ENCODE assay signal across 18 cellular contexts in genomic region chr2:88843061-88843460, GRCh38.
"Had no signal": no experiment of that assay in that cellular context is flagged by ENCODE, and none has a peak within 500 bp of the region (broad histone marks: within the 10 kb centered on the region; RNA-seq: fewer than 3 reads in every experiment).

No MANE protein-coding gene starts in this region.

- H3K36me3 Mint-ChIP-seq: activated naive CD4-positive, alpha-beta T cell treated with anti-CD3 and anti-CD28 coated beads, Interleukin-2, amount 50 U/mL, for 72 hours; mesothelial cell of epicardium had no signal

- H3K4me1 Mint-ChIP-seq: mesothelial cell of epicardium had no signal

- ATAC-seq: activated CD4-positive, CD25-positive, alpha-beta regulatory T cell treated with anti-CD3 and anti-CD28 coated beads, Interleukin-2, amount 50 U/mL, for 24 hours; activated naive CD4-positive, alpha-beta T cell treated with anti-CD3 and anti-CD28 coated beads, Interleukin-2, amount 50 U/mL, for 72 hours; activated T-cell treated with anti-CD3 and anti-CD28 coated beads, Interleukin-2, amount 50 U/mL, for 72 hours; foreskin keratinocyte; left lobe of liver; stimulated activated naive CD8-positive, alpha-beta T cell treated with anti-CD3 and anti-CD28 coated beads, Interleukin-15, amount 100 ng/mL, for 72 hours had no signal

- H3K27ac Mint-ChIP-seq: activated naive CD4-positive, alpha-beta T cell treated with anti-CD3 and anti-CD28 coated beads, Interleukin-2, amount 50 U/mL, for 72 hours; activated T-cell treated with anti-CD3 and anti-CD28 coated beads, Interleukin-2, amount 50 U/mL, for 72 hours; mesothelial cell of epicardium; stimulated activated naive CD8-positive, alpha-beta T cell treated with anti-CD3 and anti-CD28 coated beads, Interleukin-15, amount 100 ng/mL, for 72 hours had no signal

- DNase-seq: activated effector memory CD4-positive, alpha-beta T cell treated with anti-CD3 and anti-CD28 coated beads, Interleukin-2, amount 50 U/mL, for 16 hours; activated T-cell treated with anti-CD3 and anti-CD28 coated beads, Interleukin-2, amount 50 U/mL, for 72 hours; adrenal gland; foreskin keratinocyte; hypothalamus; kidney; occipital lobe; retina; stimulated activated CD8-positive, alpha-beta memory T cell treated with anti-CD3 and anti-CD28 coated beads, Interleukin-4, amount 100 ng/mL, for 48 hours; stimulated activated naive CD8-positive, alpha-beta T cell treated with anti-CD3 and anti-CD28 coated beads, Interleukin-15, amount 100 ng/mL, for 72 hours; T-helper 9 cell; transverse colon; uterus had no signal

- H3K9me3 Mint-ChIP-seq: activated naive CD4-positive, alpha-beta T cell treated with anti-CD3 and anti-CD28 coated beads, Interleukin-2, amount 50 U/mL, for 72 hours; activated T-cell treated with anti-CD3 and anti-CD28 coated beads, Interleukin-2, amount 50 U/mL, for 72 hours; stimulated activated naive CD8-positive, alpha-beta T cell treated with anti-CD3 and anti-CD28 coated beads, Interleukin-15, amount 100 ng/mL, for 72 hours had no signal

- H3K4me3 Mint-ChIP-seq: activated T-cell treated with anti-CD3 and anti-CD28 coated beads, Interleukin-2, amount 50 U/mL, for 72 hours; mesothelial cell of epicardium; stimulated activated naive CD8-positive, alpha-beta T cell treated with anti-CD3 and anti-CD28 coated beads, Interleukin-15, amount 100 ng/mL, for 72 hours had no signal

- FAIRE-seq: astrocyte, kidney had no signal
